In genomic region chr7:103996017-103996551, GRCh38 we compare ENCODE assay signal across 1 cellular context.
TF ChIP-seq lines count a peak whose summit lies in the region.

No MANE protein-coding gene starts in this region.

TF ChIP-seq in K562, 482 proteins besides CTCF, POLR2A, EP300 and RAD21 (continued from another document and continues in another):
- no peak for TF ChIP-seq SRSF7 (optimal IDR thresholded peaks at IDR 0.05; ENCODE audit: low read depth, low read length)
- TF ChIP-seq LCOR (CRISPR knock-in tag; IDR thresholded peaks at IDR 0.05): peak; percentile 92
- TF ChIP-seq ZNF639 (CRISPR knock-in tag; conservative IDR thresholded peaks at IDR 0.05 in 1 of 2, IDR thresholded peaks at IDR 0.05 in 1 of 2): peak in 1 of 2 experiments; percentile 97; a peak in 2 of 4 replicates
- TF ChIP-seq CHAMP1 (IDR thresholded peaks at IDR 0.05): peak; percentile 100
- TF ChIP-seq CSDE1 (IDR thresholded peaks at IDR 0.05): 0 out of 4 replicates have a peak, but pooled peaks of 1 of the 2 experiments have one; percentile 43
- TF ChIP-seq NEUROD1 (IDR thresholded peaks at IDR 0.05; ENCODE audit: borderline replicate concordance, low read depth, low read length, partially characterized antibody): peak; percentile 88
- TF ChIP-seq RERE (CRISPR knock-in tag; IDR thresholded peaks at IDR 0.05; ENCODE audit: borderline replicate concordance): 0 out of 2 replicates have a peak, but pooled peaks have one; percentile 43
- peak; percentile 99 for TF ChIP-seq SMARCC2 (IDR thresholded peaks at IDR 0.05; ENCODE audit: low read depth)
- peak; percentile 66 for TF ChIP-seq MGA (IDR thresholded peaks at IDR 0.05)
- no peak for TF ChIP-seq ZNF75A (CRISPR knock-in tag; IDR thresholded peaks at IDR 0.05)
- TF ChIP-seq ZKSCAN1 (IDR thresholded peaks at IDR 0.05; ENCODE audit: low read depth, low read length): peak; percentile 72; the same call in 1 of the 2 replicates
- TF ChIP-seq TBL1XR1 (IDR thresholded peaks at IDR 0.05; ENCODE audit: low read length in 2 of 2): peak; percentile 98
- TF ChIP-seq CHD2 (IDR thresholded peaks at IDR 0.05; ENCODE audit: low read depth, low read length): no peak
- TF ChIP-seq ELK3 (CRISPR knock-in tag; IDR thresholded peaks at IDR 0.05): no peak
- peak; percentile 99 for TF ChIP-seq ZNF395 (CRISPR knock-in tag; IDR thresholded peaks at IDR 0.05)
- TF ChIP-seq THRAP3 (IDR thresholded peaks at IDR 0.05; ENCODE audit: borderline replicate concordance): no peak
- peak; percentile 88 for TF ChIP-seq ZNF24 (IDR thresholded peaks at IDR 0.05)
- TF ChIP-seq ZNF512 (tag; IDR thresholded peaks at IDR 0.05): no peak
- 0 out of 2 replicates have a peak, but pooled peaks have one; percentile 9 for TF ChIP-seq CREB5 (CRISPR knock-in tag; IDR thresholded peaks at IDR 0.05)
